Comparison of ENCODE assay signal across 8 cellular contexts in genomic region chr12:52203126-52203921, GRCh38. TPM values are rescaled to one million over a fixed set of nuclear protein-coding genes. Genes with fewer than 3 reads are reported as not detected.
DNase-seq lines count a peak whose midpoint lies in the region; ATAC-seq, FAIRE-seq and TF ChIP-seq lines count a peak whose summit lies in the region.

No MANE protein-coding gene starts in this region.

- WGBS in stomach, 5 donors, result 50 to 81% (median 58%) methylated on average over 16 to 18 of the region's 18 CpGs

- peak; percentile 64 for ATAC-seq in left colon
- no peak for ATAC-seq in GM18517 (IDR thresholded peaks at IDR 0.05; ENCODE audit: unreplicated experiment)
- no peak for ATAC-seq in GM18511 (IDR thresholded peaks at IDR 0.05; ENCODE audit: unreplicated experiment)

- H3K4me3 ChIP-seq in astrocyte (ENCODE audit: insufficient read depth, low read depth, low read length) (no peak overlapping the region), stomach (no peak overlapping the region)

- H3K4me1 ChIP-seq in astrocyte (ENCODE audit: insufficient read depth, low read length), result peaks cover 40% of the 10 kb centered on the region
- H3K4me1 ChIP-seq in stomach, result peaks cover 10 to 38% (median 13%) of the 10 kb centered on the region in 4 donors

- FAIRE-seq in astrocyte (lab: Jason Lieb, UNC), result peak; percentile 83

- no peaks in the 10 kb centered on the region for H3K36me3 ChIP-seq in astrocyte (ENCODE audit: insufficient read depth, low read length)
- no peaks in the 10 kb centered on the region for H3K36me3 ChIP-seq in stomach

- TF ChIP-seq POLR2A in stomach (IDR thresholded peaks at IDR 0.05), result no peak

- TF ChIP-seq EP300 in stomach (IDR thresholded peaks at IDR 0.05), result no peak

- no peaks in the 10 kb centered on the region for H3K27me3 ChIP-seq in astrocyte (ENCODE audit: insufficient read depth, low read length)
- peaks cover 0 to 21% (median 0%) of the 10 kb centered on the region in 3 donors for H3K27me3 ChIP-seq in stomach

- intact Hi-C loops in left colon (cut with DNase I, micrococcal nuclease), result no loop called here
- intact Hi-C loops in stomach (cut with DNase I; ENCODE audit: low total_unique reads), result no loop called here

- no peaks in the 10 kb centered on the region for H3K9me3 ChIP-seq in astrocyte (ENCODE audit: insufficient read depth, low read depth, low read length)
- no peaks in the 10 kb centered on the region for H3K9me3 ChIP-seq in stomach

- peak overlapping the region; percentile 26 for H2AFZ ChIP-seq in astrocyte (ENCODE audit: low read depth, low read length)

- H4K20me1 ChIP-seq in astrocyte (ENCODE audit: insufficient read depth, low read length), result no peaks in the 10 kb centered on the region

- peaks cover 1% of the 10 kb centered on the region for H3K36me3 Mint-ChIP-seq in astrocyte (ENCODE audit: low read depth, unreplicated experiment)

- peak overlapping the region; percentile 56 for H3K9ac ChIP-seq in astrocyte (ENCODE audit: low read length)

- peaks cover 20% of the 10 kb centered on the region for H3K27me3 Mint-ChIP-seq in astrocyte (ENCODE audit: low read depth, unreplicated experiment)

- H3K4me3 Mint-ChIP-seq in astrocyte (ENCODE audit: unreplicated experiment), result no peak overlapping the region

- TF ChIP-seq CTCF in astrocyte (IDR thresholded peaks at IDR 0.05; ENCODE audit: insufficient read depth, low read depth, low read length) (no peak), stomach (IDR thresholded peaks at IDR 0.05) (no peak)

- peak overlapping the region; percentile 79 for H3K27ac Mint-ChIP-seq in astrocyte (ENCODE audit: unreplicated experiment)

- peaks cover 32% of the 10 kb centered on the region for H3K4me1 Mint-ChIP-seq in astrocyte (ENCODE audit: low read depth, unreplicated experiment)

- peak overlapping the region; percentile 39 for H3K27ac ChIP-seq in astrocyte (ENCODE audit: low read depth, low read length)
- peak overlapping the region in 1 of 5 donors; percentile 10 for H3K27ac ChIP-seq in stomach

- DNase-seq in NCI-H2171 treated with DMSO at 0.1 percent for 48 hours (lab: John Stamatoyannopoulos, UW), result peak; percentile 23
- DNase-seq in NCI-H2171 (lab: John Stamatoyannopoulos, UW), result no peak
- DNase-seq in NCI-H510A (lab: John Stamatoyannopoulos, UW), result peak; percentile 64
- peak; percentile 87 for DNase-seq in astrocyte (ENCODE audit: low read depth)
- peak in 1 of 2 donors; percentile 24 for DNase-seq in left colon
- peak; percentile 36 for DNase-seq in stomach

- H3K9me3 Mint-ChIP-seq in astrocyte (ENCODE audit: unreplicated experiment), result peaks cover 2% of the 10 kb centered on the region

- no peaks in the 10 kb centered on the region for H3K79me2 ChIP-seq in astrocyte (ENCODE audit: insufficient read depth, low read length)

- H3K4me2 ChIP-seq in astrocyte (ENCODE audit: low read length), result peak overlapping the region; percentile 65

RNA-seq across cellular contexts. Expression of gene KRT80, which starts 11.5 kb away (rescaled TPM):
- total RNA-seq in astrocyte (2.8 and 3.6 TPM in 2 replicates), left colon (1 to 10 TPM in 1 of 2 donors, not detected in 1; 1.1 TPM), stomach (under 1 TPM in 3 of 5 donors, not detected in 2; 0.29 to 0.45 (median 0.37) TPM)
- polyA plus RNA-seq in stomach, result 1 to 10 TPM in 2 of 3 donors, not detected in 1; 3.1 to 3.7 TPM

RNA-seq across cellular contexts. Expression of gene KRT7, which starts 29.7 kb away (rescaled TPM):
- 97.6 and 149 TPM in 2 replicates for total RNA-seq in astrocyte
- total RNA-seq in left colon, result under 1 TPM; 0.78 to 0.89 TPM
- 100 to 1,000 TPM in 1 of 5 donors, 10 to 100 TPM in 2, not detected in 2; 47.0 to 186 (median 95.8) TPM for total RNA-seq in stomach
- 100 to 1,000 TPM in 2 of 3 donors, 1 to 10 TPM in 1; 6.4 to 214 (median 138) TPM for polyA plus RNA-seq in stomach
